In genomic region chr21:40130476-40130875, GRCh38 we compare ENCODE assay signal across 30 cellular contexts.
"Had no signal": no experiment of that assay in that cellular context is flagged by ENCODE, and none has a peak within 500 bp of the region (broad histone marks: within the 10 kb centered on the region; RNA-seq: fewer than 3 reads in every experiment).

No MANE protein-coding gene starts in this region.

- H3K27ac ChIP-seq: ascending aorta, breast epithelium, coronary artery, dorsolateral prefrontal cortex, gastrocnemius medialis, heart left ventricle, WERI-Rb-1 had no signal

- ATAC-seq: activated CD4-positive, alpha-beta T cell treated with anti-CD3 and anti-CD28 coated beads for 36 hours; activated CD8-positive, alpha-beta memory T cell treated with anti-CD3 and anti-CD28 coated beads, Interleukin-2, amount 10 ng/mL, durations not matched to agents 7 days and 5 days; activated CD8-positive, alpha-beta T cell treated with anti-CD3 and anti-CD28 coated beads, Interleukin-2, amount 10 ng/mL, durations not matched to agents 7 days and 5 days; activated naive CD4-positive, alpha-beta T cell treated with anti-CD3 and anti-CD28 coated beads, Interleukin-2, amount 50 U/mL, for 72 hours; activated T-cell treated with anti-CD3 and anti-CD28 coated beads, Interleukin-2, amount 50 U/mL, for 72 hours; esophagus mucosa; gastrocnemius medialis; heart left ventricle; T-helper 17 cell had no signal

- H3K4me1 ChIP-seq: ascending aorta, breast epithelium, gastrocnemius medialis, heart left ventricle had no signal

- DNase-seq: activated B cell treated with CpG ODN at 0.5 μM for 24 hours; activated CD4-positive, alpha-beta memory T cell treated with anti-CD3 and anti-CD28 coated beads for 36 hours; activated CD4-positive, alpha-beta T cell treated with anti-CD3 and anti-CD28 coated beads for 36 hours; activated CD4-positive, alpha-beta T cell treated with anti-CD3 and anti-CD28 coated beads, Interleukin-2, amount 10 ng/mL, durations not matched to agents 24 days and 14 days; activated CD4-positive, CD25-positive, alpha-beta regulatory T cell treated with anti-CD3 and anti-CD28 coated beads, Interleukin-2, amount 50 U/mL, for 72 hours; activated CD8-positive, alpha-beta memory T cell treated with anti-CD3 and anti-CD28 coated beads, Interleukin-2, amount 10 ng/mL, durations not matched to agents 7 days and 5 days; activated CD8-positive, alpha-beta memory T cell treated with anti-CD3 and anti-CD28 coated beads, Interleukin-2, amount 50 U/mL, for 48 hours; activated CD8-positive, alpha-beta T cell treated with anti-CD3 and anti-CD28 coated beads, Interleukin-2, amount 10 ng/mL, durations not matched to agents 7 days and 5 days; activated gamma-delta T cell; activated naive CD4-positive, alpha-beta T cell; activated naive CD4-positive, alpha-beta T cell treated with anti-CD3 and anti-CD28 coated beads, Interleukin-2, amount 10 ng/mL, durations not matched to agents 7 days and 5 days; activated naive CD8-positive, alpha-beta T cell treated with anti-CD3 and anti-CD28 coated beads, Interleukin-2, amount 10 ng/mL, durations not matched to agents 7 days and 5 days; activated T-cell treated with anti-CD3 and anti-CD28 coated beads for 4 hours; activated T-cell treated with anti-CD3 and anti-CD28 coated beads, Interleukin-2, amount 50 U/mL, for 24 hours; activated T-cell treated with anti-CD3 and anti-CD28 coated beads, Interleukin-2, amount 50 U/mL, for 72 hours; dorsolateral prefrontal cortex; effector memory CD4-positive, alpha-beta T cell; foreskin fibroblast; gastrocnemius medialis; glutamatergic neuron; heart left ventricle; T-helper 1 cell; T-helper 17 cell; T1000; WERI-Rb-1 had no signal

- H3K27me3 ChIP-seq: ascending aorta, breast epithelium, gastrocnemius medialis, heart left ventricle had no signal

- H3K4me3 ChIP-seq: ascending aorta, breast epithelium, coronary artery, dorsolateral prefrontal cortex, gastrocnemius medialis, heart left ventricle had no signal

- H3K9me3 ChIP-seq: ascending aorta, gastrocnemius medialis had no signal

- H3K36me3 ChIP-seq: ascending aorta, breast epithelium, gastrocnemius medialis, heart left ventricle, WERI-Rb-1 had no signal
